Comparison of ENCODE assay signal across 23 cellular contexts in genomic region chr12:132191715-132192553, GRCh38.
"Had no signal": no experiment of that assay in that cellular context is flagged by ENCODE, and none has a peak within 500 bp of the region (broad histone marks: within the 10 kb centered on the region; RNA-seq: fewer than 3 reads in every experiment).

No MANE protein-coding gene starts in this region.

- H3K27me3 ChIP-seq: body of pancreas, esophagus muscularis mucosa, gastroesophageal sphincter had no signal

- H3K27ac Mint-ChIP-seq: activated CD4-positive, alpha-beta memory T cell treated with anti-CD3 and anti-CD28 coated beads for 36 hours; activated naive CD4-positive, alpha-beta T cell treated with anti-CD3 and anti-CD28 coated beads for 36 hours; activated naive CD8-positive, alpha-beta T cell treated with anti-CD3 and anti-CD28 coated beads, Interleukin-2, amount 50 U/mL, for 24 hours; activated T-cell treated with anti-CD3 and anti-CD28 coated beads, Interleukin-2, amount 50 U/mL, for 72 hours; mesothelial cell of epicardium; nephron progenitor cell; stimulated activated effector memory CD8-positive, alpha-beta T cell treated with anti-CD3 and anti-CD28 coated beads, Interleukin-12 subunit alpha, Interleukin-12 subunit beta, amount 100 ng/mL, for 72 hours; stimulated activated naive CD8-positive, alpha-beta T cell treated with anti-CD3 and anti-CD28 coated beads, Interleukin-15, amount 100 ng/mL, for 72 hours had no signal

- H3K4me3 Mint-ChIP-seq: activated naive CD4-positive, alpha-beta T cell treated with anti-CD3 and anti-CD28 coated beads for 36 hours; activated naive CD8-positive, alpha-beta T cell treated with anti-CD3 and anti-CD28 coated beads, Interleukin-2, amount 50 U/mL, for 24 hours had no signal

- H3K27ac ChIP-seq: body of pancreas, esophagus muscularis mucosa, gastroesophageal sphincter, heart left ventricle, left ventricle myocardium inferior, tibial nerve had no signal

- H3K4me3 ChIP-seq: body of pancreas, esophagus muscularis mucosa, gastroesophageal sphincter, heart left ventricle, left ventricle myocardium inferior, tibial nerve had no signal

- DNase-seq: activated CD4-positive, alpha-beta memory T cell treated with anti-CD3 and anti-CD28 coated beads for 36 hours; activated CD4-positive, alpha-beta T cell treated with anti-CD3 and anti-CD28 coated beads for 48 hours; activated effector memory CD4-positive, alpha-beta T cell treated with Interleukin-2 at 50 U/mL for 16 hours; activated naive CD4-positive, alpha-beta T cell treated with anti-CD3 and anti-CD28 coated beads for 36 hours; activated naive CD8-positive, alpha-beta T cell treated with anti-CD3 and anti-CD28 coated beads, Interleukin-2, amount 50 U/mL, for 24 hours; activated T-cell treated with anti-CD3 and anti-CD28 coated beads, Interleukin-2, amount 50 U/mL, for 72 hours; body of pancreas; caudate nucleus; dermis blood vessel endothelial cell; effector CD8-positive, alpha-beta T cell; heart left ventricle; left ventricle myocardium inferior; mammary epithelial cell; nephron progenitor cell; small intestine; stimulated activated CD4-positive, alpha-beta T cell treated with anti-CD3 and anti-CD28 coated beads, Interleukin-2, amount 100 ng/mL, for 24 hours; stimulated activated naive CD8-positive, alpha-beta T cell treated with anti-CD3 and anti-CD28 coated beads, Interleukin-15, amount 100 ng/mL, for 72 hours had no signal

- H3K36me3 Mint-ChIP-seq: stimulated activated effector memory CD8-positive, alpha-beta T cell treated with anti-CD3 and anti-CD28 coated beads, Interleukin-12 subunit alpha, Interleukin-12 subunit beta, amount 100 ng/mL, for 72 hours had no signal

- H3K27me3 Mint-ChIP-seq: activated CD4-positive, alpha-beta memory T cell treated with anti-CD3 and anti-CD28 coated beads for 36 hours; activated naive CD8-positive, alpha-beta T cell treated with anti-CD3 and anti-CD28 coated beads, Interleukin-2, amount 50 U/mL, for 24 hours; stimulated activated naive CD8-positive, alpha-beta T cell treated with anti-CD3 and anti-CD28 coated beads, Interleukin-15, amount 100 ng/mL, for 72 hours had no signal

- ATAC-seq: activated naive CD8-positive, alpha-beta T cell treated with anti-CD3 and anti-CD28 coated beads, Interleukin-2, amount 50 U/mL, for 24 hours; activated T-cell treated with anti-CD3 and anti-CD28 coated beads, Interleukin-2, amount 50 U/mL, for 72 hours; body of pancreas; gastroesophageal sphincter; heart left ventricle; sciatic nerve; stimulated activated effector memory CD8-positive, alpha-beta T cell treated with anti-CD3 and anti-CD28 coated beads, Interleukin-12 subunit alpha, Interleukin-12 subunit beta, amount 100 ng/mL, for 72 hours; stimulated activated naive CD8-positive, alpha-beta T cell treated with anti-CD3 and anti-CD28 coated beads, Interleukin-15, amount 100 ng/mL, for 72 hours had no signal

- H3K36me3 ChIP-seq: esophagus muscularis mucosa, gastroesophageal sphincter, heart left ventricle, left ventricle myocardium inferior, tibial nerve had no signal
